Comparison of ENCODE assay signal across 8 cellular contexts in genomic region chr1:197519741-197520334, GRCh38.
DNase-seq lines count a peak whose midpoint lies in the region; ATAC-seq, FAIRE-seq and TF ChIP-seq lines count a peak whose summit lies in the region.

No MANE protein-coding gene starts in this region.

- H3K27me3 ChIP-seq in Karpas-422 (ENCODE audit: low read length): no peaks in the 10 kb centered on the region
- H3K27me3 ChIP-seq in GM12878 (replicated peaks in 1 of 2; ENCODE audit: control insufficient read depth in 2 of 2, insufficient read depth in 2 of 2, low read length in 1 of 2): no peaks in the 10 kb centered on the region
- no peaks in the 10 kb centered on the region for H3K27me3 ChIP-seq in parathyroid adenoma (ENCODE audit: control insufficient read depth, insufficient read depth, low read length)

- intact Hi-C loops in GM12878 (cut with micrococcal nuclease; ENCODE audit: unreplicated experiment): loop anchor here (2.0 to 5.0 kb wide), 2 partner anchors 349 to 947 kb away; no protein-coding TSS in a partner anchor

- H3K36me3 ChIP-seq in Karpas-422 (ENCODE audit: insufficient read depth, low read length) (no peaks in the 10 kb centered on the region), GM12878 (ENCODE audit: control insufficient read depth in 2 of 2, insufficient read depth in 2 of 2, low read length in 1 of 2) (no peaks in the 10 kb centered on the region), parathyroid adenoma (ENCODE audit: control insufficient read depth, insufficient read depth, low read length) (no peaks in the 10 kb centered on the region)

- SMC1A ChIA-PET in GM12878 (lab: Charles Lee; ENCODE audit: uncharacterized antibody, unreplicated experiment): interaction anchor here (0.7 to 2.4 kb wide), 7 partner anchors 24 to 1371 kb away, joined by 3 to 8 read pairs (median 4); no protein-coding TSS in a partner anchor

- WGBS in GM12878 (ENCODE audit: insufficient coverage, insufficient replicate concordance, low lambda C conversion rate, missing lambda C conversion rate): 84% methylated on average over 1 of the region's 1 CpG

- H3K4me3 ChIP-seq in Karpas-422 (ENCODE audit: low read length): no peak overlapping the region
- H3K4me3 ChIP-seq in GM12878: no peak overlapping the region
- no peak overlapping the region for H3K4me3 ChIP-seq in parathyroid adenoma (ENCODE audit: low read depth, low read length)

- in situ Hi-C loops in GM12878 (cut with MboI): loop anchor here (5.0 kb wide), 2 partner anchors 402 to 942 kb away; no protein-coding TSS in a partner anchor

- CTCF ChIA-PET in GM12878 (lab: Yijun Ruan, JAX): interaction anchor here (0.6 to 5.4 kb wide), 20 partner anchors 10 to 948 kb away, joined by 3 to 39 read pairs (median 4); partner anchors contain the start of gene C1orf53

- ATAC-seq in GM12878 (peak; percentile 60; the same call in 2 of the 3 replicates), GM18861 (IDR thresholded peaks at IDR 0.05; ENCODE audit: unreplicated experiment) (no peak), GM21423 (IDR thresholded peaks at IDR 0.05; ENCODE audit: unreplicated experiment) (no peak)

- H3K9me2 ChIP-seq in Karpas-422 (replicated peaks; ENCODE audit: insufficient read depth, low read length): no peaks in the 10 kb centered on the region

- TF ChIP-seq RAD21 in GM12878 (IDR thresholded peaks at IDR 0.05; ENCODE audit: insufficient read depth, low read depth, low read length): peak; percentile 23; the same call in 1 of the 2 replicates

- RAD21 ChIA-PET in GM12878 (lab: Charles Lee; ENCODE audit: unreplicated experiment): interaction anchor here (1.1 to 1.5 kb wide), 3 partner anchors 348 to 945 kb away, joined by 3 to 4 read pairs (median 3); no protein-coding TSS in a partner anchor

- POLR2A ChIA-PET in GM12878 (lab: Charles Lee): interaction anchor here (0.6 kb wide), 1 partner anchor 20 kb away, joined by 3 read pairs; no protein-coding TSS in a partner anchor

- H3K9me3 ChIP-seq in Karpas-422 (ENCODE audit: low read length) (no peaks in the 10 kb centered on the region), GM12878 (replicated peaks; ENCODE audit: control insufficient read depth, insufficient read depth, low read length) (no peaks in the 10 kb centered on the region), parathyroid adenoma (ENCODE audit: control insufficient read depth, low read length) (no peaks in the 10 kb centered on the region)

- no peaks in the 10 kb centered on the region for H4K20me1 ChIP-seq in Karpas-422 (ENCODE audit: insufficient read depth, low read depth, low read length)
- no peaks in the 10 kb centered on the region for H4K20me1 ChIP-seq in GM12878 (ENCODE audit: control insufficient read depth, insufficient read depth)

- BruUV-seq in GM12878 (replicated peaks; lab: Mats Ljungman, UMichigan): no TSS peak

- TF ChIP-seq CTCF in GM12878 (IDR thresholded peaks at IDR 0.05 in 2 of 3, conservative IDR thresholded peaks at IDR 0.05 in 1 of 3; ENCODE audit: control insufficient read depth in 2 of 3, extremely low read depth in 1 of 3, insufficient read depth in 1 of 3, low read depth in 3 of 3, low read length in 3 of 3) (peak; percentile 34 to 44 (median 36); a peak in 4 of 6 replicates), parathyroid adenoma (IDR thresholded peaks at IDR 0.05) (peak; percentile 5)

- FAIRE-seq in GM12878 (lab: Jason Lieb, UNC): peak; percentile 57

- no peak overlapping the region for H3K4me2 ChIP-seq in Karpas-422 (ENCODE audit: low read depth, low read length, poor library complexity, severe bottlenecking)
- no peak overlapping the region for H3K4me2 ChIP-seq in GM12878 (ENCODE audit: control insufficient read depth, insufficient read depth)
- H3K4me2 ChIP-seq in parathyroid adenoma (ENCODE audit: low read length): no peak overlapping the region

- TF ChIP-seq POLR2A in GM12878 (IDR thresholded peaks at IDR 0.05; ENCODE audit: low read depth, low read length): no peak

- H2AFZ ChIP-seq in Karpas-422 (ENCODE audit: low read length) (no peak overlapping the region), GM12878 (ENCODE audit: control insufficient read depth, low read depth, low read length) (no peak overlapping the region), parathyroid adenoma (no peak overlapping the region)

- H3K79me2 ChIP-seq in Karpas-422 (ENCODE audit: low read length) (no peaks in the 10 kb centered on the region), GM12878 (ENCODE audit: control insufficient read depth, insufficient read depth, low read length) (no peaks in the 10 kb centered on the region), parathyroid adenoma (no peaks in the 10 kb centered on the region)

- H3K4me1 ChIP-seq in Karpas-422 (ENCODE audit: low read length): peaks cover 12% of the 10 kb centered on the region
- H3K4me1 ChIP-seq in GM12878 (ENCODE audit: control insufficient read depth, insufficient read depth, low read length): no peaks in the 10 kb centered on the region
- H3K4me1 ChIP-seq in parathyroid adenoma: no peaks in the 10 kb centered on the region

- H3K9ac ChIP-seq in Karpas-422 (ENCODE audit: low read length) (no peak overlapping the region), GM12878 (ENCODE audit: control insufficient read depth, insufficient read depth, low read length) (no peak overlapping the region), parathyroid adenoma (no peak overlapping the region)

- no peak overlapping the region for H3K27ac ChIP-seq in Karpas-422 (ENCODE audit: low read length)
- H3K27ac ChIP-seq in GM12878 (ENCODE audit: control insufficient read depth, insufficient read depth): no peak overlapping the region
- no peak overlapping the region for H3K27ac ChIP-seq in parathyroid adenoma

- DNase-seq in NCI-H2171 treated with DMSO at 0.1 percent for 48 hours (lab: John Stamatoyannopoulos, UW) (peak; percentile 10), NCI-H2171 (lab: John Stamatoyannopoulos, UW) (no peak), Karpas-422 (peak; percentile 64), GM12878 (ENCODE audit: low read depth, low spot score) (no peak), NCI-H2029 (lab: John Stamatoyannopoulos, UW) (no peak)

- no peak for TF ChIP-seq EP300 in GM12878 (IDR thresholded peaks at IDR 0.05; ENCODE audit: borderline replicate concordance in 1 of 2, control insufficient read depth in 1 of 2, low read depth in 2 of 2, low read length in 2 of 2)

TF ChIP-seq in GM12878, 131 proteins besides CTCF, POLR2A, EP300 and RAD21:
- TF ChIP-seq SPI1 (IDR thresholded peaks at IDR 0.05; ENCODE audit: borderline replicate concordance, insufficient read depth, low read depth, low read length) (no peak), POLR2AphosphoS2 (IDR thresholded peaks at IDR 0.05; ENCODE audit: low read depth, low read length) (no peak), JUNB (IDR thresholded peaks at IDR 0.05) (no peak), PML (IDR thresholded peaks at IDR 0.05; ENCODE audit: low read length) (no peak), ZNF207 (IDR thresholded peaks at IDR 0.05; ENCODE audit: borderline replicate concordance) (no peak), FOS (IDR thresholded peaks at IDR 0.05; ENCODE audit: borderline replicate concordance, extremely low read depth, insufficient read length) (no peak), ZNF217 (IDR thresholded peaks at IDR 0.05) (no peak), IRF4 (IDR thresholded peaks at IDR 0.05; ENCODE audit: low read depth, low read length) (no peak)

Comparison
In these comparisons a context has a peak if more than half of its experiments do, and no peak if none do; other contexts are left out.
1. DNase-seq: peak in NCI-H2171 treated with DMSO at 0.1 percent for 48 hours (single experiment) and Karpas-422 (single experiment); none in NCI-H2171 (single experiment), GM12878 (single experiment) and NCI-H2029 (single experiment).